ENCODE assay signal across 13 cellular contexts in genomic region chr14:49993565-49993964, GRCh38.
DNase-seq lines count a peak whose midpoint lies in the region; ATAC-seq and TF ChIP-seq lines count a peak whose summit lies in the region.
"Had no signal": no experiment of that assay in that cellular context is flagged by ENCODE, and none has a peak within 500 bp of the region (broad histone marks: within the 10 kb centered on the region; RNA-seq: fewer than 3 reads in every experiment).

No MANE protein-coding gene starts in this region.

- no peaks in the 10 kb centered on the region for H3K36me3 ChIP-seq in ACC112 (ENCODE audit: insufficient read depth, low read length)
- H3K36me3 ChIP-seq in adrenal gland (replicated peaks in 1 of 2) = no peaks in the 10 kb centered on the region
- no peaks in the 10 kb centered on the region for H3K36me3 ChIP-seq in body of pancreas (replicated peaks in 1 of 2; ENCODE audit: insufficient read depth in 1 of 2, low read depth in 2 of 2)

- peaks cover 8% of the 10 kb centered on the region for H3K36me3 Mint-ChIP-seq in activated CD4-positive, alpha-beta T cell treated with anti-CD3 and anti-CD28 coated beads, Interleukin-2, amount 10 ng/mL, durations not matched to agents 24 days and 14 days (ENCODE audit: low read depth)
- peaks cover 4% of the 10 kb centered on the region for H3K36me3 Mint-ChIP-seq in activated CD4-positive, alpha-beta memory T cell treated with anti-CD3 and anti-CD28 coated beads, Interleukin-2, amount 10 ng/mL, durations not matched to agents 7 days and 5 days (ENCODE audit: low read depth)
- H3K36me3 Mint-ChIP-seq: CD14-positive monocyte had no signal

- DNase-seq in activated CD4-positive, alpha-beta T cell treated with anti-CD3 and anti-CD28 coated beads, Interleukin-2, amount 10 ng/mL, durations not matched to agents 24 days and 14 days = no peak
- no peak for DNase-seq in activated CD4-positive, alpha-beta T cell treated with anti-CD3 and anti-CD28 coated beads for 4 hours
- DNase-seq in adrenal gland (no peak), posterior vena cava (ENCODE audit: low spot score) (peak; percentile 37), islet precursor cell (no peak), body of pancreas (no peak)
- no peak for DNase-seq in activated CD4-positive, alpha-beta memory T cell treated with anti-CD3 and anti-CD28 coated beads, Interleukin-2, amount 10 ng/mL, durations not matched to agents 7 days and 5 days
- DNase-seq: 8988T, Caco-2, NCI-H2029, NCI-H510A treated with DMSO at 0.1 percent for 48 hours had no signal

- WGBS in adrenal gland, 4 donors = 87 to 92% (median 91%) methylated on average over 9 of the region's 9 CpGs
- 74 to 79% methylated on average over 8 to 9 of the region's 9 CpGs for WGBS in body of pancreas, 2 donors

- H2AFZ ChIP-seq in ACC112 (ENCODE audit: low read length, unreplicated experiment) = no peak overlapping the region

- H3K27ac ChIP-seq in ACC112 (ENCODE audit: low read depth, low read length) (peak overlapping the region; percentile 74), adrenal gland (peak overlapping the region in 4 of 5 donors; percentile 28 to 82 (median 76)), body of pancreas (no peak overlapping the region)

- intact Hi-C loops in activated CD4-positive, alpha-beta T cell treated with anti-CD3 and anti-CD28 coated beads, Interleukin-2, amount 10 ng/mL, durations not matched to agents 24 days and 14 days (cut with micrococcal nuclease) = no loop called here
- intact Hi-C loops in adrenal gland (cut with DNase I) (no loop called here), posterior vena cava (cut with DNase I) (no loop called here), body of pancreas (cut with DNase I) (no loop called here)

- no peaks in the 10 kb centered on the region for H3K27me3 ChIP-seq in ACC112 (ENCODE audit: insufficient read depth, low read length)
- H3K27me3 ChIP-seq in adrenal gland = no peaks in the 10 kb centered on the region
- H3K27me3 ChIP-seq in body of pancreas = no peaks in the 10 kb centered on the region

- TF ChIP-seq CTCF in adrenal gland (IDR thresholded peaks at IDR 0.05) (no peak), body of pancreas (IDR thresholded peaks at IDR 0.05) (no peak)

- H3K4me1 ChIP-seq in ACC112 (ENCODE audit: control insufficient read depth, insufficient read depth, low read length, unreplicated experiment) (peaks cover 21% of the 10 kb centered on the region), adrenal gland (replicated peaks in 1 of 2) (peaks cover 10 to 18% of the 10 kb centered on the region in 2 donors), body of pancreas (no peaks in the 10 kb centered on the region)

- POLR2A ChIA-PET in activated CD4-positive, alpha-beta memory T cell treated with anti-CD3 and anti-CD28 coated beads, Interleukin-2, amount 10 ng/mL, durations not matched to agents 7 days and 5 days (lab: Charles Lee) = interaction anchor here (0.7 to 15.6 kb wide), 10 partner anchors 8 to 123 kb away, joined by 3 to 630 read pairs (median 4); partner anchors contain the start of genes ARF6 and VCPKMT

- H3K9me3 Mint-ChIP-seq in activated CD4-positive, alpha-beta T cell treated with anti-CD3 and anti-CD28 coated beads, Interleukin-2, amount 10 ng/mL, durations not matched to agents 24 days and 14 days = no peaks in the 10 kb centered on the region
- H3K9me3 Mint-ChIP-seq in activated CD4-positive, alpha-beta memory T cell treated with anti-CD3 and anti-CD28 coated beads, Interleukin-2, amount 10 ng/mL, durations not matched to agents 7 days and 5 days = no peaks in the 10 kb centered on the region
- H3K9me3 Mint-ChIP-seq: CD14-positive monocyte had no signal

- CTCF ChIA-PET in activated CD4-positive, alpha-beta memory T cell treated with anti-CD3 and anti-CD28 coated beads, Interleukin-2, amount 10 ng/mL, durations not matched to agents 7 days and 5 days (lab: Charles Lee) = interaction anchor here (1.2 kb wide), 1 partner anchor 101 kb away, joined by 3 read pairs; the partner anchor contains the start of gene ARF6

- H3K79me2 ChIP-seq in ACC112 (ENCODE audit: control insufficient read depth, insufficient read depth, low read length, unreplicated experiment) = no peaks in the 10 kb centered on the region

- no peaks in the 10 kb centered on the region for H3K27me3 Mint-ChIP-seq in activated CD4-positive, alpha-beta T cell treated with anti-CD3 and anti-CD28 coated beads, Interleukin-2, amount 10 ng/mL, durations not matched to agents 24 days and 14 days
- no peaks in the 10 kb centered on the region for H3K27me3 Mint-ChIP-seq in activated CD4-positive, alpha-beta memory T cell treated with anti-CD3 and anti-CD28 coated beads, Interleukin-2, amount 10 ng/mL, durations not matched to agents 7 days and 5 days

- ATAC-seq in body of pancreas = no peak

- H3K4me1 Mint-ChIP-seq in activated CD4-positive, alpha-beta T cell treated with anti-CD3 and anti-CD28 coated beads, Interleukin-2, amount 10 ng/mL, durations not matched to agents 24 days and 14 days = peaks cover 42% of the 10 kb centered on the region
- peaks cover 40% of the 10 kb centered on the region for H3K4me1 Mint-ChIP-seq in activated CD4-positive, alpha-beta memory T cell treated with anti-CD3 and anti-CD28 coated beads, Interleukin-2, amount 10 ng/mL, durations not matched to agents 7 days and 5 days

- no peaks in the 10 kb centered on the region for H3K9me3 ChIP-seq in adrenal gland (replicated peaks in 1 of 3)
- H3K9me3 ChIP-seq in body of pancreas = no peaks in the 10 kb centered on the region
- H3K9me3 ChIP-seq: Caco-2 had no signal

- peak overlapping the region; percentile 41 for H3K27ac Mint-ChIP-seq in activated CD4-positive, alpha-beta T cell treated with anti-CD3 and anti-CD28 coated beads, Interleukin-2, amount 10 ng/mL, durations not matched to agents 24 days and 14 days
- H3K27ac Mint-ChIP-seq in activated CD4-positive, alpha-beta memory T cell treated with anti-CD3 and anti-CD28 coated beads, Interleukin-2, amount 10 ng/mL, durations not matched to agents 7 days and 5 days = no peak overlapping the region

- H3K4me3 ChIP-seq in ACC112 (ENCODE audit: low read depth, low read length) (no peak overlapping the region), adrenal gland (no peak overlapping the region), body of pancreas (no peak overlapping the region)

- no peak overlapping the region for H3K4me3 Mint-ChIP-seq in activated CD4-positive, alpha-beta T cell treated with anti-CD3 and anti-CD28 coated beads, Interleukin-2, amount 10 ng/mL, durations not matched to agents 24 days and 14 days
- no peak overlapping the region for H3K4me3 Mint-ChIP-seq in activated CD4-positive, alpha-beta memory T cell treated with anti-CD3 and anti-CD28 coated beads, Interleukin-2, amount 10 ng/mL, durations not matched to agents 7 days and 5 days
- H3K4me3 Mint-ChIP-seq: CD14-positive monocyte had no signal

- TF ChIP-seq POLR2A in adrenal gland (IDR thresholded peaks at IDR 0.05) = no peak
- no peak for TF ChIP-seq POLR2A in body of pancreas (IDR thresholded peaks at IDR 0.05)

Comparison
In these comparisons a context has a peak if more than half of its experiments do, and no peak if none do; other contexts are left out.
1. H3K27ac ChIP-seq: peak in ACC112 (single experiment) and adrenal gland (4 of 5); none in body of pancreas (0 of 4).